ENCODE assay signal across 8 cellular contexts in genomic region chr17:75665981-75666380, GRCh38. TPM values are rescaled to one million over a fixed set of nuclear protein-coding genes. Genes with fewer than 3 reads are reported as not detected.
DNase-seq lines count a peak whose midpoint lies in the region; ATAC-seq and TF ChIP-seq lines count a peak whose summit lies in the region.

No MANE protein-coding gene starts in this region.

- no peak overlapping the region for H3K4me3 Mint-ChIP-seq in activated naive CD4-positive, alpha-beta T cell treated with anti-CD3 and anti-CD28 coated beads, Interleukin-2, amount 10 ng/mL, durations not matched to agents 7 days and 5 days
- no peak overlapping the region for H3K4me3 Mint-ChIP-seq in activated naive CD8-positive, alpha-beta T cell

- peaks cover 23% of the 10 kb centered on the region for H3K4me1 Mint-ChIP-seq in activated naive CD4-positive, alpha-beta T cell treated with anti-CD3 and anti-CD28 coated beads, Interleukin-2, amount 10 ng/mL, durations not matched to agents 7 days and 5 days
- H3K4me1 Mint-ChIP-seq in activated naive CD8-positive, alpha-beta T cell (ENCODE audit: low read depth) = peaks cover 33% of the 10 kb centered on the region

- H3K4me1 ChIP-seq in testis = peaks cover 15% of the 10 kb centered on the region

- CTCF ChIA-PET in activated naive CD4-positive, alpha-beta T cell treated with anti-CD3 and anti-CD28 coated beads, Interleukin-2, amount 10 ng/mL, durations not matched to agents 7 days and 5 days (lab: Charles Lee) = interaction anchor here (0.7 to 2.2 kb wide), 9 partner anchors 9 to 253 kb away, joined by 3 to 10 read pairs (median 4); partner anchors contain the start of gene SMIM5

- H3K4me3 ChIP-seq in kidney epithelial cell (ENCODE audit: low read depth, low read length) (peak overlapping the region; percentile 91), testis (peak overlapping the region; percentile 78 to 84)

- H3K36me3 ChIP-seq in kidney epithelial cell (ENCODE audit: control insufficient read depth, insufficient read depth, low read length) (no peaks in the 10 kb centered on the region), testis (ENCODE audit: low read depth, missing control alignments) (no peaks in the 10 kb centered on the region)

- H3K36me3 Mint-ChIP-seq in activated naive CD4-positive, alpha-beta T cell treated with anti-CD3 and anti-CD28 coated beads, Interleukin-2, amount 10 ng/mL, durations not matched to agents 7 days and 5 days = peaks cover 22% of the 10 kb centered on the region
- H3K36me3 Mint-ChIP-seq in activated naive CD4-positive, alpha-beta T cell treated with anti-CD3 and anti-CD28 coated beads, Interleukin-2, amount 50 U/mL, for 72 hours = peaks cover 0 to 6% of the 10 kb centered on the region in 2 donors
- H3K36me3 Mint-ChIP-seq in activated naive CD8-positive, alpha-beta T cell = peaks cover 10% of the 10 kb centered on the region

- no peak for TF ChIP-seq CTCF in kidney epithelial cell (IDR thresholded peaks at IDR 0.05; ENCODE audit: insufficient read depth, low read length, poor library complexity, severe bottlenecking)
- TF ChIP-seq CTCF in testis (IDR thresholded peaks at IDR 0.05) = no peak

- peak overlapping the region; percentile 80 for H3K27ac Mint-ChIP-seq in activated naive CD4-positive, alpha-beta T cell treated with anti-CD3 and anti-CD28 coated beads, Interleukin-2, amount 10 ng/mL, durations not matched to agents 7 days and 5 days
- H3K27ac Mint-ChIP-seq in activated naive CD4-positive, alpha-beta T cell treated with anti-CD3 and anti-CD28 coated beads, Interleukin-2, amount 50 U/mL, for 72 hours = no peak overlapping the region
- peak overlapping the region; percentile 22 for H3K27ac Mint-ChIP-seq in activated naive CD8-positive, alpha-beta T cell

- no peak for ATAC-seq in activated naive CD4-positive, alpha-beta T cell treated with anti-CD3 and anti-CD28 coated beads, Interleukin-2, amount 50 U/mL, for 72 hours
- ATAC-seq in HG03520 (IDR thresholded peaks at IDR 0.05; ENCODE audit: unreplicated experiment) = no peak

- H3K9me3 Mint-ChIP-seq in activated naive CD4-positive, alpha-beta T cell treated with anti-CD3 and anti-CD28 coated beads, Interleukin-2, amount 10 ng/mL, durations not matched to agents 7 days and 5 days = no peaks in the 10 kb centered on the region
- H3K9me3 Mint-ChIP-seq in activated naive CD4-positive, alpha-beta T cell treated with anti-CD3 and anti-CD28 coated beads, Interleukin-2, amount 50 U/mL, for 72 hours = no peaks in the 10 kb centered on the region
- no peaks in the 10 kb centered on the region for H3K9me3 Mint-ChIP-seq in activated naive CD8-positive, alpha-beta T cell (ENCODE audit: low read depth)

- H3K27me3 Mint-ChIP-seq in activated naive CD4-positive, alpha-beta T cell treated with anti-CD3 and anti-CD28 coated beads, Interleukin-2, amount 10 ng/mL, durations not matched to agents 7 days and 5 days = no peaks in the 10 kb centered on the region
- H3K27me3 Mint-ChIP-seq in activated naive CD8-positive, alpha-beta T cell = no peaks in the 10 kb centered on the region

- H3K27me3 ChIP-seq in kidney epithelial cell (ENCODE audit: control insufficient read depth, insufficient read depth, low read length) (no peaks in the 10 kb centered on the region), testis (no peaks in the 10 kb centered on the region)

- no peaks in the 10 kb centered on the region for H3K9me3 ChIP-seq in testis

- H3K27ac ChIP-seq in testis = peak overlapping the region in 1 of 2 donors; percentile 64

- no peak for DNase-seq in activated naive CD4-positive, alpha-beta T cell treated with anti-CD3 and anti-CD28 coated beads, Interleukin-2, amount 10 ng/mL, durations not matched to agents 7 days and 5 days
- DNase-seq in activated naive CD4-positive, alpha-beta T cell treated with anti-CD3 and anti-CD28 coated beads, Interleukin-2, amount 50 U/mL, for 72 hours (ENCODE audit: low spot score in 2 of 2) = no peak
- DNase-seq in kidney epithelial cell (ENCODE audit: low read depth) (no peak), testis (no peak), HK-2 (ENCODE audit: unreplicated experiment) (no peak), DMS79 (lab: John Stamatoyannopoulos, UW) (no peak)

- TF ChIP-seq POLR2A in testis (IDR thresholded peaks at IDR 0.05) = no peak

- intact Hi-C loops in testis (cut with DNase I; ENCODE audit: low total_unique reads) = no loop called here

- WGBS in testis, 2 donors = 62 to 66% methylated on average over 10 of the region's 10 CpGs

RNA-seq across cellular contexts. Expression of gene RECQL5, which starts 1.0 kb away (rescaled TPM):
- total RNA-seq in activated naive CD4-positive, alpha-beta T cell treated with anti-CD3 and anti-CD28 coated beads, Interleukin-2, amount 50 U/mL, for 72 hours = 10 to 100 TPM; 35.1 to 47.4 TPM
- 18.7 and 29.5 TPM in 2 replicates for total RNA-seq in kidney epithelial cell
- total RNA-seq in testis = 10 to 100 TPM; 81.4 to 99.6 TPM
- 60.0 TPM for polyA plus RNA-seq in testis (ENCODE audit: insufficient read depth, low read depth, low replicate concordance)

RNA-seq across cellular contexts. Expression of gene SAP30BP, which starts 1.2 kb away (rescaled TPM):
- 10 to 100 TPM; 76.3 to 78.8 TPM for total RNA-seq in activated naive CD4-positive, alpha-beta T cell treated with anti-CD3 and anti-CD28 coated beads, Interleukin-2, amount 50 U/mL, for 72 hours
- total RNA-seq in kidney epithelial cell (58.6 and 59.6 TPM in 2 replicates), testis (10 to 100 TPM; 86.9 to 95.9 TPM)
- polyA plus RNA-seq in testis (ENCODE audit: insufficient read depth, low read depth, low replicate concordance) = 78.4 TPM

RNA-seq across cellular contexts. Expression of gene SMIM5, which starts 32.7 kb away (rescaled TPM):
- under 1 TPM; 0.06 to 0.32 TPM for total RNA-seq in activated naive CD4-positive, alpha-beta T cell treated with anti-CD3 and anti-CD28 coated beads, Interleukin-2, amount 50 U/mL, for 72 hours
- total RNA-seq in kidney epithelial cell = 0.89 and 1.7 TPM in 2 replicates
- 1 to 10 TPM; 2.0 TPM for total RNA-seq in testis
- polyA plus RNA-seq in testis (ENCODE audit: insufficient read depth, low read depth, low replicate concordance) = 1.9 TPM

RNA-seq across cellular contexts. Expression of gene ITGB4, which starts 55.3 kb away (rescaled TPM):
- total RNA-seq in activated naive CD4-positive, alpha-beta T cell treated with anti-CD3 and anti-CD28 coated beads, Interleukin-2, amount 50 U/mL, for 72 hours = 1 to 10 TPM in 1 of 2 donors, under 1 TPM in 1; 0.76 to 1.1 TPM
- total RNA-seq in kidney epithelial cell (17.8 and 27.9 TPM in 2 replicates), testis (10 to 100 TPM in 1 of 2 donors, 1 to 10 TPM in 1; 7.6 to 11.6 TPM)
- polyA plus RNA-seq in testis (ENCODE audit: insufficient read depth, low read depth, low replicate concordance) = 16.4 TPM

Comparison
In these comparisons a context has a peak if more than half of its experiments do, and no peak if none do; other contexts are left out.
1. H3K27ac Mint-ChIP-seq: peak in activated naive CD4-positive, alpha-beta T cell treated with anti-CD3 and anti-CD28 coated beads, Interleukin-2, amount 10 ng/mL, durations not matched to agents 7 days and 5 days (single experiment) and activated naive CD8-positive, alpha-beta T cell (single experiment); none in activated naive CD4-positive, alpha-beta T cell treated with anti-CD3 and anti-CD28 coated beads, Interleukin-2, amount 50 U/mL, for 72 hours (0 of 2).